In genomic region chr11:821513-822371, GRCh38 we compare ENCODE assay signal across 9 cellular contexts. TPM values are rescaled to one million over a fixed set of nuclear protein-coding genes. Genes with fewer than 3 reads are reported as not detected.
DNase-seq lines count a peak whose midpoint lies in the region; ATAC-seq and TF ChIP-seq lines count a peak whose summit lies in the region.
"Had no signal": no experiment of that assay in that cellular context is flagged by ENCODE, and none has a peak within 500 bp of the region (broad histone marks: within the 10 kb centered on the region; RNA-seq: fewer than 3 reads in every experiment).

No MANE protein-coding gene starts in this region.

- intact Hi-C loops in breast epithelium (cut with DNase I; ENCODE audit: low total_unique reads), result no loop called here

- H3K9me3 ChIP-seq in breast epithelium (no peaks in the 10 kb centered on the region), muscle layer of duodenum (ENCODE audit: control insufficient read depth in 1 of 2, low read length in 2 of 2) (no peaks in the 10 kb centered on the region)
- H3K9me3 ChIP-seq: SJSA1 had no signal

- H3K4me1 ChIP-seq in breast epithelium (peaks cover 12 to 38% of the 10 kb centered on the region in 2 donors), muscle layer of duodenum (ENCODE audit: control insufficient read depth in 1 of 2, insufficient read depth in 2 of 2, low read length in 2 of 2) (peaks cover 11 to 29% of the 10 kb centered on the region in 2 donors)

- ATAC-seq in HG02642 (IDR thresholded peaks at IDR 0.05; ENCODE audit: poor library complexity, unreplicated experiment), result no peak

- no peak for TF ChIP-seq POLR2A in breast epithelium (IDR thresholded peaks at IDR 0.05)

- DNase-seq in HL-60 (ENCODE audit: low read depth in 1 of 2, low spot score in 1 of 2) (peak in 1 of 2 experiments; percentile 92), breast epithelium (ENCODE audit: low spot score in 2 of 2) (no peak), DMS153 (lab: John Stamatoyannopoulos, UW) (no peak), SW 1271 (lab: John Stamatoyannopoulos, UW) (no peak)
- no peak for DNase-seq in activated naive CD4-positive, alpha-beta T cell treated with anti-CD3 and anti-CD28 coated beads, Interleukin-2, amount 50 U/mL, for 16 hours

- peaks cover 9% of the 10 kb centered on the region for H3K36me3 ChIP-seq in breast epithelium
- H3K36me3 ChIP-seq in muscle layer of duodenum (ENCODE audit: control insufficient read depth in 1 of 2, insufficient read depth in 2 of 2, low read length in 2 of 2), result peaks cover 0 to 32% of the 10 kb centered on the region in 2 donors
- H3K36me3 ChIP-seq: SJSA1 had no signal

- H3K27me3 ChIP-seq in HL-60 (ENCODE audit: insufficient read depth, poor library complexity, severe bottlenecking) (no peaks in the 10 kb centered on the region), breast epithelium (no peaks in the 10 kb centered on the region), muscle layer of duodenum (ENCODE audit: low read depth, low read length) (no peaks in the 10 kb centered on the region)
- H3K27me3 ChIP-seq: SJSA1 had no signal

- no peak for TF ChIP-seq CTCF in 22Rv1 (IDR thresholded peaks at IDR 0.05)
- no peak for TF ChIP-seq CTCF in HL-60 (IDR thresholded peaks at IDR 0.05; ENCODE audit: insufficient read depth, low read length)
- TF ChIP-seq CTCF in breast epithelium (IDR thresholded peaks at IDR 0.05), result no peak

- peak overlapping the region; percentile 70 for H3K4me3 ChIP-seq in HL-60 (replicated peaks; ENCODE audit: insufficient read depth, low read length)
- peak overlapping the region; percentile 82 to 100 (median 94) for H3K4me3 ChIP-seq in breast epithelium
- no peak overlapping the region for H3K4me3 ChIP-seq in muscle layer of duodenum (ENCODE audit: low read depth in 1 of 2, low read length in 2 of 2)
- H3K4me3 ChIP-seq: SJSA1 had no signal

- H3K27ac ChIP-seq in 22Rv1 (peak overlapping the region; percentile 96), HL-60 (replicated peaks) (peak overlapping the region; percentile 80), breast epithelium (peak overlapping the region; percentile 98 to 100), muscle layer of duodenum (ENCODE audit: low read length) (peak overlapping the region; percentile 62)
- H3K27ac ChIP-seq: SJSA1 had no signal

RNA-seq across cellular contexts. Expression of gene PNPLA2, which starts 3.0 kb away (rescaled TPM):
- 100 to 1,000 TPM; 103 to 266 (median 109) TPM for total RNA-seq in breast epithelium

RNA-seq across cellular contexts. Expression of gene CRACR2B, which starts 6.0 kb away (rescaled TPM):
- 100 to 1,000 TPM in 1 of 3 donors, 10 to 100 TPM in 2; 14.7 to 152 (median 86.2) TPM for total RNA-seq in breast epithelium
- total RNA-seq: SJSA1 had no signal

RNA-seq across cellular contexts. Expression of gene CD151, which starts 11.0 kb away (rescaled TPM):
- 100 to 1,000 TPM; 209 to 847 (median 343) TPM for total RNA-seq in breast epithelium

RNA-seq across cellular contexts. Expression of gene RPLP2, which starts 12.0 kb away (rescaled TPM):
- 1,000 to 10,000 TPM in 2 of 3 donors, 100 to 1,000 TPM in 1; 583 to 1,665 (median 1,093) TPM for total RNA-seq in breast epithelium

RNA-seq across cellular contexts. Expression of gene PIDD1, which starts 16.7 kb away (rescaled TPM):
- 10 to 100 TPM; 10.2 to 17.3 (median 16.7) TPM for total RNA-seq in breast epithelium

Comparison
In these comparisons a context has a peak if more than half of its experiments do, and no peak if none do; other contexts are left out.
1. H3K4me3 ChIP-seq: peak in HL-60 (single experiment) and breast epithelium (3 of 3); none in muscle layer of duodenum (0 of 2).
2. Peak in every context shown above with its lines, with median percentiles within 50 percentile points of each other: H3K27ac ChIP-seq.